ENCODE assay signal across 9 cellular contexts in genomic region chr12:42568952-42569916, GRCh38. TPM values are rescaled to one million over a fixed set of nuclear protein-coding genes. Genes with fewer than 3 reads are reported as not detected.
DNase-seq lines count a peak whose midpoint lies in the region; ATAC-seq and TF ChIP-seq lines count a peak whose summit lies in the region.
"Had no signal": no experiment of that assay in that cellular context is flagged by ENCODE, and none has a peak within 500 bp of the region (broad histone marks: within the 10 kb centered on the region; RNA-seq: fewer than 3 reads in every experiment).

No MANE protein-coding gene starts in this region.

- in situ Hi-C loops in SK-MEL-5 (cut with HindIII; ENCODE audit: low pct_unique_long_range_greater_than_20kb, low sequenced_read_pairs): no loop called here

- no peaks in the 10 kb centered on the region for H3K4me1 Mint-ChIP-seq in natural killer cell

- no peak overlapping the region for H3K27ac ChIP-seq in foreskin keratinocyte
- H3K27ac ChIP-seq: skin epidermis had no signal

- DNase-seq in DMS79 (lab: John Stamatoyannopoulos, UW): peak; percentile 3
- DNase-seq in Kasumi-1 (lab: John Stamatoyannopoulos, UW): peak; percentile 80 to 91
- peak; percentile 81 for DNase-seq in SK-MEL-5 (ENCODE audit: low read depth, low spot score)
- DNase-seq in foreskin keratinocyte: peak in 1 of 2 donors; percentile 41
- DNase-seq in retina: peak; percentile 30
- DNase-seq in natural killer cell: no peak
- no peak for DNase-seq in activated CD4-positive, alpha-beta T cell treated with anti-CD3 and anti-CD28 coated beads, Interleukin-2, amount 50 U/mL, for 4 hours

- no peak overlapping the region for H3K27ac Mint-ChIP-seq in natural killer cell

- H3K9me3 Mint-ChIP-seq in natural killer cell: no peaks in the 10 kb centered on the region

- no peaks in the 10 kb centered on the region for H3K4me1 ChIP-seq in foreskin keratinocyte

- TF ChIP-seq CTCF in foreskin keratinocyte (conservative IDR thresholded peaks at IDR 0.05) (peak; percentile 80), natural killer cell (IDR thresholded peaks at IDR 0.05) (no peak)

- no peaks in the 10 kb centered on the region for H3K36me3 Mint-ChIP-seq in natural killer cell

- no peak overlapping the region for H3K4me3 Mint-ChIP-seq in natural killer cell

- ATAC-seq in GM21390 (IDR thresholded peaks at IDR 0.05; ENCODE audit: unreplicated experiment) (peak; percentile 70), foreskin keratinocyte (peak; percentile 61), natural killer cell (no peak)

- peaks cover 2 to 9% of the 10 kb centered on the region in 2 donors for H3K27me3 Mint-ChIP-seq in natural killer cell (ENCODE audit: low read depth in 2 of 2)

- no peaks in the 10 kb centered on the region for H3K27me3 ChIP-seq in foreskin keratinocyte

- intact Hi-C loops in natural killer cell (cut with micrococcal nuclease): no loop called here

RNA-seq across cellular contexts. Expression of gene PRICKLE1, which starts 20.3 kb away (rescaled TPM):
- 0.50 and 4.4 TPM in 2 replicates for total RNA-seq in SK-MEL-5 (2014; rRNA removed; shearing (Covaris generic))
- polyA plus RNA-seq in SK-MEL-5 (2015; cell fraction: cytosol; rRNA removed): 2.1 and 3.3 TPM in 2 replicates
- polyA plus RNA-seq in SK-MEL-5 (2015; cell fraction: nucleus; rRNA removed): 10.3 and 11.2 TPM in 2 replicates
- total RNA-seq in foreskin keratinocyte (6.2 and 6.9 TPM in 2 replicates), natural killer cell (under 1 TPM in 2 of 3 donors, not detected in 1; 0.15 to 0.34 TPM)
- polyA plus RNA-seq in foreskin keratinocyte: 2.0 and 2.2 TPM in 2 replicates

Comparison
In these comparisons a context has a peak if more than half of its experiments do, and no peak if none do; other contexts are left out.
1. DNase-seq: peak in DMS79 (single experiment), Kasumi-1 (2 of 2), SK-MEL-5 (single experiment) and retina (single experiment); none in natural killer cell (single experiment) and activated CD4-positive, alpha-beta T cell treated with anti-CD3 and anti-CD28 coated beads, Interleukin-2, amount 50 U/mL, for 4 hours (0 of 2).
2. ATAC-seq: peak in GM21390 (single experiment) and foreskin keratinocyte (single experiment); none in natural killer cell (0 of 3).